Comparison of ENCODE assay signal across 1 cellular context in the genomic region with DNA sequence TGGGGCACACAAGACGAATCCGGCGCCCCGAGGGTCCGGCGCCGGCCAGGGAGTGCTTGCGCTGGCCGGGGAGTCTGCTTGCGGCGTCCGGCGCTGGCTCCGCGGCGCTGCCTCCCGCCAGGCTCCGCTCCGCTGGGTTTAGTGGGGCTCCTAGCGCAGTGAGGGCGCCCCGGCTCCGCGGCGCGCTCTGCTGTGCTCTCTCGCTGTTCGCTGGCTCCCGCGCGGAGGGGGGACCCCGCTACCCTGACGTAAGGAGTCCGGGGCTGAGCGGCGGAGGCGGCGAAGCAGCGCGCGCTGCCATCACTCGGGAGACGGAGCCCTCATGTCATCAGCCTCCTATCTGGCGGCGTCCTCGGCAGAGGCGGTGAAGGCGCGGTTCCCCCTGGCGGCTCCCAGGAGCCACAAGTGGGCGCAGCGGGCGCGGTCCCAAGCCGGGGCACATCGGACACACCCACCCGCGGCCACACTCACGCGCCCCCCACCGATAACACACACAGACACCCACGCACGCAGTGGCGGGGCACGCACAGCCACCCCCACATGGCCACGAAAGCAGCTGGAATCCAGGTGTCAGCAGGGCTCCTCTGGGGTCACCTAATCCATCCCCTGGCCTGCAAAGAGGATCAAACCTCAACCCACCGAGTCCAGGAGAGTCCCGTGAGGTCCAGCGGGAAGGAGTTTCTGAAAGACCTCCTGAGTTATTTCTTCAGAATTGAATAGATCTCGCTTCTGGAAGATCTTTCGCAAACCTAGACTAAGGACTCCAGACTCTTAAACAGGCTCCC.
TF ChIP-seq lines count a peak whose summit lies in the region.

A gene (minus strand): TSS at position 189 of the 785 bp plus-strand sequence. CDS start 482 bp downstream, outside the sequence.

TF ChIP-seq in HEK293, 187 proteins besides CTCF, POLR2A, EP300 and RAD21 (continued from another document):
- TF ChIP-seq, protein P1, sequence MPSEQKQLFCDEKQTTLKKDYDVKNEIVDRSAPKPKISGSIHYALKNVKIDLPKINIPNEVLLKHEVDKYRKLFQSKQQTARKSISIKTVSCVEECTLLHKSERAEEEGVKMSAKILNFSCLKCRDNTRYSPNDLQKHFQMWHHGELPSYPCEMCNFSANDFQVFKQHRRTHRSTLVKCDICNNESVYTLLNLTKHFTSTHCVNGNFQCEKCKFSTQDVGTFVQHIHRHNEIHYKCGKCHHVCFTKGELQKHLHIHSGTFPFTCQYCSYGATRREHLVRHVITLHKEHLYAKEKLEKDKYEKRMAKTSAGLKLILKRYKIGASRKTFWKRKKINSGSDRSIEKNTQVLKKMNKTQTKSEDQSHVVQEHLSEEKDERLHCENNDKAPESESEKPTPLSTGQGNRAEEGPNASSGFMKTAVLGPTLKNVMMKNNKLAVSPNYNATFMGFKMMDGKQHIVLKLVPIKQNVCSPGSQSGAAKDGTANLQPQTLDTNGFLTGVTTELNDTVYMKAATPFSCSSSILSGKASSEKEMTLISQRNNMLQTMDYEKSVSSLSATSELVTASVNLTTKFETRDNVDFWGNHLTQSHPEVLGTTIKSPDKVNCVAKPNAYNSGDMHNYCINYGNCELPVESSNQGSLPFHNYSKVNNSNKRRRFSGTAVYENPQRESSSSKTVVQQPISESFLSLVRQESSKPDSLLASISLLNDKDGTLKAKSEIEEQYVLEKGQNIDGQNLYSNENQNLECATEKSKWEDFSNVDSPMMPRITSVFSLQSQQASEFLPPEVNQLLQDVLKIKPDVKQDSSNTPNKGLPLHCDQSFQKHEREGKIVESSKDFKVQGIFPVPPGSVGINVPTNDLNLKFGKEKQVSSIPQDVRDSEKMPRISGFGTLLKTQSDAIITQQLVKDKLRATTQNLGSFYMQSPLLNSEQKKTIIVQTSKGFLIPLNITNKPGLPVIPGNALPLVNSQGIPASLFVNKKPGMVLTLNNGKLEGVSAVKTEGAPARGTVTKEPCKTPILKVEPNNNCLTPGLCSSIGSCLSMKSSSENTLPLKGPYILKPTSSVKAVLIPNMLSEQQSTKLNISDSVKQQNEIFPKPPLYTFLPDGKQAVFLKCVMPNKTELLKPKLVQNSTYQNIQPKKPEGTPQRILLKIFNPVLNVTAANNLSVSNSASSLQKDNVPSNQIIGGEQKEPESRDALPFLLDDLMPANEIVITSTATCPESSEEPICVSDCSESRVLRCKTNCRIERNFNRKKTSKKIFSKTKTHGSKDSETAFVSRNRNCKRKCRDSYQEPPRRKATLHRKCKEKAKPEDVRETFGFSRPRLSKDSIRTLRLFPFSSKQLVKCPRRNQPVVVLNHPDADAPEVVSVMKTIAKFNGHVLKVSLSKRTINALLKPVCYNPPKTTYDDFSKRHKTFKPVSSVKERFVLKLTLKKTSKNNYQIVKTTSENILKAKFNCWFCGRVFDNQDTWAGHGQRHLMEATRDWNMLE (tag by site-specific recombination; conservative IDR thresholded peaks at IDR 0.05; ENCODE audit: low read depth): no peak
- no peak for TF ChIP-seq ZNF140 (tag by site-specific recombination; IDR thresholded peaks at IDR 0.05)
- peak; percentile 94 for TF ChIP-seq SCRT2 (tag by site-specific recombination; IDR thresholded peaks at IDR 0.05)
- peak; percentile 74 for TF ChIP-seq KLF9 (tag by site-specific recombination; IDR thresholded peaks at IDR 0.05; ENCODE audit: low read depth)
- TF ChIP-seq YY1 (tag by site-specific recombination; IDR thresholded peaks at IDR 0.05): no peak
- no peak for TF ChIP-seq ZNF571 (tag by site-specific recombination; IDR thresholded peaks at IDR 0.05)
- no peak for TF ChIP-seq ZNF596 (tag by site-specific recombination; IDR thresholded peaks at IDR 0.05)
- no peak for TF ChIP-seq ZBTB1 (tag by site-specific recombination; IDR thresholded peaks at IDR 0.05)
- TF ChIP-seq, protein P2, sequence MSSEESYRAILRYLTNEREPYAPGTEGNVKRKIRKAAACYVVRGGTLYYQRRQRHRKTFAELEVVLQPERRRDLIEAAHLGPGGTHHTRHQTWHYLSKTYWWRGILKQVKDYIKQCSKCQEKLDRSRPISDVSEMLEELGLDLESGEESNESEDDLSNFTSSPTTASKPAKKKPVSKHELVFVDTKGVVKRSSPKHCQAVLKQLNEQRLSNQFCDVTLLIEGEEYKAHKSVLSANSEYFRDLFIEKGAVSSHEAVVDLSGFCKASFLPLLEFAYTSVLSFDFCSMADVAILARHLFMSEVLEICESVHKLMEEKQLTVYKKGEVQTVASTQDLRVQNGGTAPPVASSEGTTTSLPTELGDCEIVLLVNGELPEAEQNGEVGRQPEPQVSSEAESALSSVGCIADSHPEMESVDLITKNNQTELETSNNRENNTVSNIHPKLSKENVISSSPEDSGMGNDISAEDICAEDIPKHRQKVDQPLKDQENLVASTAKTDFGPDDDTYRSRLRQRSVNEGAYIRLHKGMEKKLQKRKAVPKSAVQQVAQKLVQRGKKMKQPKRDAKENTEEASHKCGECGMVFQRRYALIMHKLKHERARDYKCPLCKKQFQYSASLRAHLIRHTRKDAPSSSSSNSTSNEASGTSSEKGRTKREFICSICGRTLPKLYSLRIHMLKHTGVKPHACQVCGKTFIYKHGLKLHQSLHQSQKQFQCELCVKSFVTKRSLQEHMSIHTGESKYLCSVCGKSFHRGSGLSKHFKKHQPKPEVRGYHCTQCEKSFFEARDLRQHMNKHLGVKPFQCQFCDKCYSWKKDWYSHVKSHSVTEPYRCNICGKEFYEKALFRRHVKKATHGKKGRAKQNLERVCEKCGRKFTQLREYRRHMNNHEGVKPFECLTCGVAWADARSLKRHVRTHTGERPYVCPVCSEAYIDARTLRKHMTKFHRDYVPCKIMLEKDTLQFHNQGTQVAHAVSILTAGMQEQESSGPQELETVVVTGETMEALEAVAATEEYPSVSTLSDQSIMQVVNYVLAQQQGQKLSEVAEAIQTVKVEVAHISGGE (tag by site-specific recombination; conservative IDR thresholded peaks at IDR 0.05; ENCODE audit: low read depth): no peak
- TF ChIP-seq, protein P3, sequence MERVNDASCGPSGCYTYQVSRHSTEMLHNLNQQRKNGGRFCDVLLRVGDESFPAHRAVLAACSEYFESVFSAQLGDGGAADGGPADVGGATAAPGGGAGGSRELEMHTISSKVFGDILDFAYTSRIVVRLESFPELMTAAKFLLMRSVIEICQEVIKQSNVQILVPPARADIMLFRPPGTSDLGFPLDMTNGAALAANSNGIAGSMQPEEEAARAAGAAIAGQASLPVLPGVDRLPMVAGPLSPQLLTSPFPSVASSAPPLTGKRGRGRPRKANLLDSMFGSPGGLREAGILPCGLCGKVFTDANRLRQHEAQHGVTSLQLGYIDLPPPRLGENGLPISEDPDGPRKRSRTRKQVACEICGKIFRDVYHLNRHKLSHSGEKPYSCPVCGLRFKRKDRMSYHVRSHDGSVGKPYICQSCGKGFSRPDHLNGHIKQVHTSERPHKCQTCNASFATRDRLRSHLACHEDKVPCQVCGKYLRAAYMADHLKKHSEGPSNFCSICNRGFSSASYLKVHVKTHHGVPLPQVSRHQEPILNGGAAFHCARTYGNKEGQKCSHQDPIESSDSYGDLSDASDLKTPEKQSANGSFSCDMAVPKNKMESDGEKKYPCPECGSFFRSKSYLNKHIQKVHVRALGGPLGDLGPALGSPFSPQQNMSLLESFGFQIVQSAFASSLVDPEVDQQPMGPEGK (tag by site-specific recombination; IDR thresholded peaks at IDR 0.05): peak; percentile 61
- peak; percentile 36; the same call in 1 of the 2 replicates for TF ChIP-seq SCRT1 (tag by site-specific recombination; IDR thresholded peaks at IDR 0.05; ENCODE audit: borderline replicate concordance)
- peak; percentile 68; the same call in 1 of the 2 replicates for TF ChIP-seq ZBTB20 (tag by site-specific recombination; IDR thresholded peaks at IDR 0.05)
- peak; percentile 35; the same call in 1 of the 2 replicates for TF ChIP-seq ZNF341 (tag by site-specific recombination; IDR thresholded peaks at IDR 0.05; ENCODE audit: low read depth)
- TF ChIP-seq ZNF133 (tag by site-specific recombination; IDR thresholded peaks at IDR 0.05): no peak
- TF ChIP-seq GLIS1 (tag by site-specific recombination; IDR thresholded peaks at IDR 0.05): peak; percentile 55
- 0 out of 2 replicates have a peak, but pooled peaks have one; percentile 16 for TF ChIP-seq ZNF629 (tag by site-specific recombination; IDR thresholded peaks at IDR 0.05)
- TF ChIP-seq ZNF600 (tag by site-specific recombination; IDR thresholded peaks at IDR 0.05): 0 out of 2 replicates have a peak, but pooled peaks have one; percentile 43
- TF ChIP-seq ZNF335 (tag by site-specific recombination; conservative IDR thresholded peaks at IDR 0.05): peak; percentile 40
- TF ChIP-seq ZIC2 (tag by site-specific recombination; IDR thresholded peaks at IDR 0.05): peak; percentile 83
- TF ChIP-seq, protein P4, sequence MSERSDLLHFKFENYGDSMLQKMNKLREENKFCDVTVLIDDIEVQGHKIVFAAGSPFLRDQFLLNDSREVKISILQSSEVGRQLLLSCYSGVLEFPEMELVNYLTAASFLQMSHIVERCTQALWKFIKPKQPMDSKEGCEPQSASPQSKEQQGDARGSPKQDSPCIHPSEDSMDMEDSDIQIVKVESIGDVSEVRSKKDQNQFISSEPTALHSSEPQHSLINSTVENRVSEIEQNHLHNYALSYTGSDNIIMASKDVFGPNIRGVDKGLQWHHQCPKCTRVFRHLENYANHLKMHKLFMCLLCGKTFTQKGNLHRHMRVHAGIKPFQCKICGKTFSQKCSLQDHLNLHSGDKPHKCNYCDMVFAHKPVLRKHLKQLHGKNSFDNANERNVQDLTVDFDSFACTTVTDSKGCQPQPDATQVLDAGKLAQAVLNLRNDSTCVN (tag by site-specific recombination; optimal IDR thresholded peaks at IDR 0.05): peak; percentile 85
- TF ChIP-seq KLF10 (tag by site-specific recombination; IDR thresholded peaks at IDR 0.05): peak; percentile 44; the same call in 1 of the 2 replicates
- TF ChIP-seq EGR2 (tag by site-specific recombination; IDR thresholded peaks at IDR 0.05; ENCODE audit: low read depth): peak; percentile 97
TF ChIP-seq in HEK293: peak in this region for 20.
